In genomic region chr3:185754920-185755319, GRCh38 we compare ENCODE assay signal across 27 cellular contexts.
DNase-seq lines count a peak whose midpoint lies in the region; ATAC-seq, FAIRE-seq and TF ChIP-seq lines count a peak whose summit lies in the region.
"Had no signal": no experiment of that assay in that cellular context is flagged by ENCODE, and none has a peak within 500 bp of the region (broad histone marks: within the 10 kb centered on the region; RNA-seq: fewer than 3 reads in every experiment).

No MANE protein-coding gene starts in this region.

- CTCF ChIA-PET in HepG2 (lab: Yijun Ruan, JAX; ENCODE audit: low intra/inter-chr PET ratio, low total read pairs), result no interaction called here
- CTCF ChIA-PET in WTC11 (lab: Charles Lee), result interaction anchor here (0.8 to 5.2 kb wide), 3 partner anchors 14 to 95 kb away, joined by 3 to 30 read pairs (median 4); no protein-coding TSS in a partner anchor

- H3K9me3 ChIP-seq in HepG2 (ENCODE audit: low read length), result no peaks in the 10 kb centered on the region
- no peaks in the 10 kb centered on the region for H3K9me3 ChIP-seq in right lobe of liver
- H3K9me3 ChIP-seq in iPS-20b (ENCODE audit: insufficient read depth, low read depth, low read length), result peaks cover 21% of the 10 kb centered on the region
- H3K9me3 ChIP-seq: Caco-2, SJCRH30 had no signal

- H3K27me3 Mint-ChIP-seq in WTC11 (ENCODE audit: low read depth) (no peaks in the 10 kb centered on the region), osteocyte (ENCODE audit: unreplicated experiment) (no peaks in the 10 kb centered on the region)

- H3K36me3 ChIP-seq in HepG2 (replicated peaks in 1 of 2; ENCODE audit: control insufficient read depth in 1 of 2, insufficient read depth in 2 of 2, low read length in 2 of 2) (peaks cover 13 to 26% of the 10 kb centered on the region in 2 experiments), right lobe of liver (no peaks in the 10 kb centered on the region), iPS-20b (ENCODE audit: insufficient read depth, low read depth, low read length) (peaks cover 32% of the 10 kb centered on the region)

- H3K4me2 ChIP-seq in HepG2 (ENCODE audit: low read depth, low read length), result no peak overlapping the region
- H3K4me2 ChIP-seq: BLaER1 treated with 17β-estradiol and CSF1 and Interleukin-3, amounts not matched to agents 10 nM and 100 nM had no signal

- H3K27ac ChIP-seq in HepG2 (ENCODE audit: extremely low read length, insufficient read depth, low read length) (no peak overlapping the region), right lobe of liver (no peak overlapping the region), iPS-20b (ENCODE audit: low read length) (no peak overlapping the region)
- H3K27ac ChIP-seq: BLaER1 treated with 17β-estradiol and CSF1 and Interleukin-3, amounts not matched to agents 10 nM and 100 nM; GM23248; SJCRH30 had no signal

- peaks cover 89% of the 10 kb centered on the region for H4K20me1 ChIP-seq in HepG2 (ENCODE audit: insufficient read depth, low read length)
- H4K20me1 ChIP-seq: BLaER1 treated with 17β-estradiol and CSF1 and Interleukin-3, amounts not matched to agents 10 nM and 100 nM had no signal

- H3K4me3 Mint-ChIP-seq in WTC11 (peak overlapping the region; percentile 30), osteocyte (ENCODE audit: unreplicated experiment) (no peak overlapping the region)
- H3K4me3 Mint-ChIP-seq: CD4-positive, alpha-beta memory T cell had no signal

- no TSS peak for BruUV-seq in HepG2 (replicated peaks; lab: Mats Ljungman, UMichigan)

- H3K79me2 ChIP-seq in HepG2 (ENCODE audit: insufficient read depth, low read length), result peaks cover 91% of the 10 kb centered on the region

- no peak overlapping the region for H2AFZ ChIP-seq in HepG2 (ENCODE audit: low read length)
- H2AFZ ChIP-seq: GM23248 had no signal

- TF ChIP-seq EP300 in HepG2 (IDR thresholded peaks at IDR 0.05; ENCODE audit: low read depth in 2 of 2, low read length in 2 of 2), result no peak
- TF ChIP-seq EP300 in HepG2 (CRISPR knock-in tag; IDR thresholded peaks at IDR 0.05; ENCODE audit: borderline replicate concordance), result no peak

- TF ChIP-seq RAD21 in HepG2 (CRISPR knock-in tag; IDR thresholded peaks at IDR 0.05), result no peak

- WGBS in HepG2 (ENCODE audit: low lambda C conversion rate), result 83% methylated on average over 2 of the region's 3 CpGs
- no CpG with 5 or more reads among the region's 3 CpGs for WGBS in right lobe of liver (ENCODE audit: insufficient coverage, low coverage, low lambda C conversion rate, missing lambda C conversion rate)

- POLR2A ChIA-PET in HepG2 (lab: Yijun Ruan, JAX) (interaction anchor here (0.9 kb wide), 1 partner anchor 9 kb away, joined by 3 read pairs; no protein-coding TSS in a partner anchor), WTC11 (lab: Charles Lee) (no interaction called here)

- no peak for TF ChIP-seq CTCF in HepG2 (CRISPR knock-in tag; IDR thresholded peaks at IDR 0.05)
- no peak for TF ChIP-seq CTCF in right lobe of liver (IDR thresholded peaks at IDR 0.05)
- TF ChIP-seq CTCF in WTC11 (IDR thresholded peaks at IDR 0.05), result no peak
- no peak for TF ChIP-seq CTCF in osteocyte (IDR thresholded peaks at IDR 0.05)

- H3K36me3 Mint-ChIP-seq in WTC11 (peaks cover 46% of the 10 kb centered on the region), osteocyte (ENCODE audit: unreplicated experiment) (peaks cover 21% of the 10 kb centered on the region)
- H3K36me3 Mint-ChIP-seq: CD4-positive, alpha-beta memory T cell had no signal

- H3K4me3 ChIP-seq in HepG2 (replicated peaks in 1 of 3; ENCODE audit: insufficient read depth in 1 of 3, low read depth in 2 of 3, low read length in 3 of 3), result no peak overlapping the region
- H3K4me3 ChIP-seq in right lobe of liver, result no peak overlapping the region
- H3K4me3 ChIP-seq in iPS-20b (ENCODE audit: low read length), result peak overlapping the region; percentile 54
- H3K4me3 ChIP-seq: BLaER1 treated with 17β-estradiol and CSF1 and Interleukin-3, amounts not matched to agents 10 nM and 100 nM; GM12878; GM23248; SJCRH30 had no signal

- FAIRE-seq in HepG2 (lab: Jason Lieb, UNC), result no peak
- FAIRE-seq: GM12878 had no signal

- no peak for DNase-seq in HepG2 (ENCODE audit: low spot score)
- DNase-seq in right lobe of liver, result no peak
- peak; percentile 29 for DNase-seq in WTC11 (ENCODE audit: low spot score)
- no peak for DNase-seq in osteocyte (ENCODE audit: extremely low spot score, unreplicated experiment)
- no peak for DNase-seq in NCI-H226
- DNase-seq: 8988T; Caco-2; CD4-positive, alpha-beta memory T cell; DMS 273 treated with DMSO at 0.1 percent for 48 hours; DMS79 treated with DMSO at 0.1 percent for 48 hours; GM23248; KBM-7; MM.1S; NCI-H1092; NCI-H1436; NCI-H187 treated with DMSO at 0.1 percent for 48 hours; NCI-H2227 treated with DMSO at 0.1 percent for 48 hours; NCI-H524; NCI-H774; NK-92 treated with Interleukin-12 subunit alpha and Interleukin-12 subunit beta, amount 100 ng/mL, for 24 hours; SJCRH30 had no signal

- intact Hi-C loops in HepG2 (cut with micrococcal nuclease; ENCODE audit: unreplicated experiment), result no loop called here
- intact Hi-C loops in right lobe of liver (cut with DNase I), result no loop called here

- ATAC-seq in HepG2, result peak; percentile 10
- ATAC-seq in right lobe of liver, result no peak
- peak; percentile 81 for ATAC-seq in WTC11
- no peak for ATAC-seq in GM19351 (IDR thresholded peaks at IDR 0.05; ENCODE audit: unreplicated experiment)
- no peak for ATAC-seq in SK-N-SH treated with all-trans-retinoic acid at 6 μM for 48 hours
- ATAC-seq: GM12878, Panc1 had no signal

- H3K9me3 Mint-ChIP-seq in WTC11 (peaks cover 25% of the 10 kb centered on the region), osteocyte (ENCODE audit: unreplicated experiment) (peaks cover 7% of the 10 kb centered on the region)

- in situ Hi-C loops in HepG2 (cut with HindIII; ENCODE audit: extremely low pct_ligation_motif_present, low pct_unique_long_range_greater_than_20kb), result no loop called here

- H3K9ac ChIP-seq in HepG2 (ENCODE audit: insufficient read depth, low read depth, low read length) (no peak overlapping the region), iPS-20b (ENCODE audit: low read depth, low read length) (no peak overlapping the region; the same call in 1 of the 2 replicates)
- H3K9ac ChIP-seq: BLaER1 treated with 17β-estradiol and CSF1 and Interleukin-3, amounts not matched to agents 10 nM and 100 nM; GM23248 had no signal

- peaks cover 61% of the 10 kb centered on the region for H3K4me1 ChIP-seq in HepG2 (ENCODE audit: insufficient read depth, low read length)
- H3K4me1 ChIP-seq in right lobe of liver, result no peaks in the 10 kb centered on the region
- H3K4me1 ChIP-seq in iPS-20b (ENCODE audit: insufficient read depth, low read length), result peaks cover 34% of the 10 kb centered on the region
- H3K4me1 ChIP-seq: BLaER1 treated with 17β-estradiol and CSF1 and Interleukin-3, amounts not matched to agents 10 nM and 100 nM had no signal

- H3K27ac Mint-ChIP-seq in WTC11 (peak overlapping the region; percentile 28), osteocyte (ENCODE audit: unreplicated experiment) (no peak overlapping the region)
- H3K27ac Mint-ChIP-seq: CD4-positive, alpha-beta memory T cell had no signal

- no peak for TF ChIP-seq POLR2A in HepG2 (IDR thresholded peaks at IDR 0.05; ENCODE audit: insufficient read depth in 1 of 2, low read depth in 2 of 2, low read length in 2 of 2)
- TF ChIP-seq POLR2A in right lobe of liver (IDR thresholded peaks at IDR 0.05), result no peak

- peaks cover 83% of the 10 kb centered on the region for H3K4me1 Mint-ChIP-seq in WTC11
- H3K4me1 Mint-ChIP-seq in osteocyte (ENCODE audit: unreplicated experiment), result peaks cover 34% of the 10 kb centered on the region
- H3K4me1 Mint-ChIP-seq: CD4-positive, alpha-beta memory T cell had no signal

- H3K27me3 ChIP-seq in HepG2 (ENCODE audit: control insufficient read depth in 1 of 2, insufficient read depth in 2 of 2, low read length in 2 of 2) (no peaks in the 10 kb centered on the region), right lobe of liver (no peaks in the 10 kb centered on the region), iPS-20b (ENCODE audit: insufficient read depth, low read length) (no peaks in the 10 kb centered on the region)
- H3K27me3 ChIP-seq: BLaER1 treated with 17β-estradiol and CSF1 and Interleukin-3, amounts not matched to agents 10 nM and 100 nM; SJCRH30 had no signal

TF ChIP-seq in HepG2, 621 proteins besides CTCF, POLR2A, EP300 and RAD21:
- no peak for TF ChIP-seq ZNF501 (CRISPR knock-in tag; IDR thresholded peaks at IDR 0.05)
- TF ChIP-seq ZNF83 (CRISPR knock-in tag; IDR thresholded peaks at IDR 0.05; ENCODE audit: borderline replicate concordance), result no peak
- no peak for TF ChIP-seq POLR2AphosphoS5 (IDR thresholded peaks at IDR 0.05; ENCODE audit: low read depth, low read length)

TF ChIP-seq in WTC11, 78 proteins besides CTCF, POLR2A, EP300 and RAD21 (continues in another document):
- no peak for TF ChIP-seq TEAD4 (CRISPR knock-in tag; IDR thresholded peaks at IDR 0.05)
- peak; percentile 94 for TF ChIP-seq ZNF416 (CRISPR knock-in tag; IDR thresholded peaks at IDR 0.05)
- peak; percentile 46; the same call in 1 of the 2 replicates for TF ChIP-seq MXD4 (CRISPR knock-in tag; IDR thresholded peaks at IDR 0.05; ENCODE audit: borderline replicate concordance)

TF ChIP-seq in SK-N-SH treated with all-trans-retinoic acid at 6 μM for 48 hours, 23 proteins besides CTCF, POLR2A, EP300 and RAD21 (continues in another document):
- TF ChIP-seq SNAI2 (CRISPR knock-in tag; IDR thresholded peaks at IDR 0.05) (no peak), CSRNP3 (CRISPR knock-in tag; IDR thresholded peaks at IDR 0.05) (no peak)

Comparison
In these comparisons a context has a peak if more than half of its experiments do, and no peak if none do; other contexts are left out.
1. ATAC-seq: peak in HepG2 (single experiment) and WTC11 (single experiment); none in right lobe of liver (0 of 4), GM19351 (single experiment) and SK-N-SH treated with all-trans-retinoic acid at 6 μM for 48 hours (single experiment).
2. Of the 50 proteins assayed by ChIP-seq in both HepG2 and WTC11: peak only in HepG2: none; only in WTC11: MXD4; in both: none; in neither: 49.